ENCODE assay signal across 8 cellular contexts in the genomic region with DNA sequence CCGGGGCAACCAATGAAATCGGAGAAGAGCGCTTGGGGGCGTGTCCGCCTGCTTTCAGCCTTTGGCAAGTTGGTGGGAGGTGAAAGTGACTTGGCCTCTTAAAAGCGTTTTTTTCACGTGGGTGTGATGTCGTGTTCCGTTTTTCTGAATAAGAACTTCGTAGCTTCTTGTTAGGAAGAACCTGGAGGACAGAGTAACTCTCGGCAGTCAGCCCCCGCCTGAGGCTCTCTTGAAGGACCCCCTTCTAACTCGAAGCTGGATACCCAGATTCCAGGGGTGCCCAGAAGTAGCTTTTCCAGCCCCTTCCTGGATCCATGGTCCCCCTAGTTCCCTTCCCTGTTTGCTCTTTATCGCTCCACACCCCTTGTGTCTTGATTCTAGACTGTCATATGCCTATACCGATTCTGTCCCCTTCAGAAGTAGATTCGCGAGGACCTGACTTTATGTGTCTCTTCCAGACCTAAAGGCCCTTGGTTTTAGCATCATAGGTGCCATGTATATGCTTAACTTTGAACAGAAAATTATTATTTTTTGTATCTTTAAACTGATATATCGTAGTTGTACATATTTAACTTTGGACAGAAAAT. TPM values are rescaled to one million over a fixed set of nuclear protein-coding genes. Genes with fewer than 3 reads are reported as not detected.
DNase-seq lines count a peak whose midpoint lies in the region; ATAC-seq and TF ChIP-seq lines count a peak whose summit lies in the region.

No MANE protein-coding gene starts in this region.

- H3K36me3 ChIP-seq in SK-N-SH (replicated peaks in 1 of 2; ENCODE audit: control insufficient read depth in 1 of 2, insufficient read depth in 2 of 2, low read length in 1 of 2) (peaks cover under 1 to 13% of the 10 kb centered on the region in 2 experiments), trophoblast cell (ENCODE audit: control insufficient read depth in 1 of 2, insufficient read depth in 2 of 2, low read length in 2 of 2) (peaks cover 0 to 4% of the 10 kb centered on the region in 2 experiments)

- H3K4me3 ChIP-seq in SK-N-SH (ENCODE audit: low read depth in 2 of 2, low read length in 1 of 2) (peak overlapping the region; percentile 59 to 61), fibroblast of mammary gland (ENCODE audit: control insufficient read depth, low read depth, low read length) (peak overlapping the region; percentile 60), trophoblast cell (ENCODE audit: low read depth, low read length) (peak overlapping the region; percentile 56)

- H3K23ac ChIP-seq in trophoblast cell (ENCODE audit: low read length), result no peak overlapping the region

- peaks cover 37% of the 10 kb centered on the region for H3K79me2 ChIP-seq in SK-N-SH (ENCODE audit: insufficient read depth)
- peaks cover 13% of the 10 kb centered on the region for H3K79me2 ChIP-seq in trophoblast cell (ENCODE audit: control insufficient read depth, insufficient read depth, low read length, poor library complexity)

- peak overlapping the region; percentile 92 for H4K8ac ChIP-seq in trophoblast cell (ENCODE audit: low read depth, low read length)

- peak overlapping the region; percentile 69 for H4K12ac ChIP-seq in trophoblast cell (ENCODE audit: low read depth, low read length)

- H3K14ac ChIP-seq in trophoblast cell (ENCODE audit: low read length), result peak overlapping the region; percentile 80

- no peak for TF ChIP-seq RAD21 in SK-N-SH (IDR thresholded peaks at IDR 0.05; ENCODE audit: low read length)

- CTCF ChIA-PET in SK-N-SH (lab: Yijun Ruan, JAX), result interaction anchor here (0.9 kb wide), 1 partner anchor 139 kb away, joined by 3 read pairs; a partner anchor contains a TSS

- peaks cover 34% of the 10 kb centered on the region for H4K20me1 ChIP-seq in SK-N-SH (ENCODE audit: insufficient read depth)

- H3K9ac ChIP-seq in SK-N-SH (peak overlapping the region; percentile 58), trophoblast cell (ENCODE audit: low read length) (peak overlapping the region; percentile 4)

- peak; percentile 65 for TF ChIP-seq POLR2A in GM18951 (IDR thresholded peaks at IDR 0.05; ENCODE audit: extremely low read depth, insufficient read depth, insufficient read length)

- peak overlapping the region; percentile 15 for H2BK120ac ChIP-seq in trophoblast cell (ENCODE audit: insufficient read depth, low read length, poor library complexity)

- 18% methylated on average over 8 of the region's 18 CpGs for WGBS in SK-N-SH (ENCODE audit: low lambda C conversion rate)
- WGBS in trophoblast cell (ENCODE audit: extremely low coverage, insufficient coverage, insufficient read length), result no CpG with 5 or more reads among the region's 18 CpGs

- ATAC-seq in GM21723 (IDR thresholded peaks at IDR 0.05; ENCODE audit: unreplicated experiment), result no peak

- H3F3A ChIP-seq in SK-N-SH (replicated peaks; ENCODE audit: insufficient read depth), result no peaks in the 10 kb centered on the region

- H2AFZ ChIP-seq in SK-N-SH (ENCODE audit: low read depth) (peak overlapping the region; percentile 92), trophoblast cell (ENCODE audit: insufficient read depth, low read length, poor library complexity) (peak overlapping the region; percentile 95)

- H3K9me3 ChIP-seq in SK-N-SH (no peaks in the 10 kb centered on the region), trophoblast cell (ENCODE audit: insufficient read depth, low read depth, low read length) (no peaks in the 10 kb centered on the region)

- peak overlapping the region; percentile 79 for H2AK5ac ChIP-seq in trophoblast cell (ENCODE audit: low read length)

- peak overlapping the region; percentile 12 for H3K4ac ChIP-seq in trophoblast cell (ENCODE audit: low read depth, low read length)

- POLR2A ChIA-PET in SK-N-SH (lab: Yijun Ruan, JAX), result interaction anchor here (1.7 kb wide), 1 partner anchor 50 kb away, joined by 5 read pairs; no protein-coding TSS in a partner anchor

- H3K4me1 ChIP-seq in SK-N-SH (ENCODE audit: control insufficient read depth in 1 of 2, insufficient read depth in 2 of 2, low read depth in 1 of 2, low read length in 1 of 2), result peaks cover 12 to 22% of the 10 kb centered on the region in 2 experiments; a peak in 3 of 4 replicates
- H3K4me1 ChIP-seq in trophoblast cell (ENCODE audit: control insufficient read depth in 1 of 2, insufficient read depth in 2 of 2, low read length in 2 of 2), result peaks cover 5 to 6% of the 10 kb centered on the region in 2 experiments

- peaks cover 7% of the 10 kb centered on the region for H3K79me1 ChIP-seq in trophoblast cell (ENCODE audit: low read length)

- H3K4me2 ChIP-seq in SK-N-SH, result peak overlapping the region; percentile 81
- peak overlapping the region; percentile 60 for H3K4me2 ChIP-seq in trophoblast cell (ENCODE audit: low read length)

- in situ Hi-C loops in GM18951 (cut with MboI; ENCODE audit: low sequenced_read_pairs, unreplicated experiment), result no loop called here

- no peak for TF ChIP-seq EP300 in SK-N-SH (IDR thresholded peaks at IDR 0.05; ENCODE audit: borderline replicate concordance in 1 of 2, low read depth in 1 of 2, low read length in 1 of 2)

- no peaks in the 10 kb centered on the region for H3K9me2 ChIP-seq in SK-N-SH

- H4K91ac ChIP-seq in trophoblast cell (ENCODE audit: low read depth, low read length), result peak overlapping the region; percentile 66

- H2BK12ac ChIP-seq in trophoblast cell (ENCODE audit: low read length), result no peak overlapping the region

- peak overlapping the region; percentile 49 for H3K18ac ChIP-seq in trophoblast cell (ENCODE audit: low read length)

- H3K27ac ChIP-seq in SK-N-SH (ENCODE audit: low read depth in 2 of 2, low read length in 1 of 2) (peak overlapping the region; percentile 69 to 83), trophoblast cell (ENCODE audit: low read depth, low read length) (peak overlapping the region; percentile 42)

- peak overlapping the region; percentile 86 for H2BK5ac ChIP-seq in trophoblast cell (ENCODE audit: low read depth, low read length, poor library complexity)

- H3K27me3 ChIP-seq in SK-N-SH (ENCODE audit: insufficient read depth) (no peaks in the 10 kb centered on the region), trophoblast cell (ENCODE audit: insufficient read depth, low read length) (no peaks in the 10 kb centered on the region)

- DNase-seq in SK-N-SH (no peak), fibroblast of mammary gland (ENCODE audit: low read depth) (no peak), trophoblast cell (no peak), NCI-H2196 treated with DMSO at 0.1 percent for 48 hours (lab: John Stamatoyannopoulos, UW; ENCODE audit: unreplicated experiment) (no peak), anterior cingulate cortex (lab: John Stamatoyannopoulos, UW) (no peak), T-helper 9 cell (no peak)

- TF ChIP-seq CTCF in SK-N-SH (IDR thresholded peaks at IDR 0.05) (no peak), fibroblast of mammary gland (conservative IDR thresholded peaks at IDR 0.05; ENCODE audit: control insufficient read depth, insufficient read depth, low read depth, low read length) (no peak)

TF ChIP-seq in SK-N-SH, 30 proteins besides CTCF, POLR2A, EP300 and RAD21 (continues in another document):
- no peak for TF ChIP-seq GATA2 (CRISPR knock-in tag; IDR thresholded peaks at IDR 0.05)
- no peak for TF ChIP-seq RFX5 (IDR thresholded peaks at IDR 0.05; ENCODE audit: low read length)
- TF ChIP-seq TAF1 (IDR thresholded peaks at IDR 0.05; ENCODE audit: borderline replicate concordance, low read depth, low read length), result 0 out of 2 replicates have a peak, but pooled peaks have one; percentile 31
- TF ChIP-seq FOXM1 (IDR thresholded peaks at IDR 0.05; ENCODE audit: low read depth), result no peak
- TF ChIP-seq RCOR1 (IDR thresholded peaks at IDR 0.05; ENCODE audit: low read length), result no peak
- TF ChIP-seq EZH2phosphoT487 (IDR thresholded peaks at IDR 0.05; ENCODE audit: borderline replicate concordance, low read depth), result no peak
- TF ChIP-seq, protein P1, sequence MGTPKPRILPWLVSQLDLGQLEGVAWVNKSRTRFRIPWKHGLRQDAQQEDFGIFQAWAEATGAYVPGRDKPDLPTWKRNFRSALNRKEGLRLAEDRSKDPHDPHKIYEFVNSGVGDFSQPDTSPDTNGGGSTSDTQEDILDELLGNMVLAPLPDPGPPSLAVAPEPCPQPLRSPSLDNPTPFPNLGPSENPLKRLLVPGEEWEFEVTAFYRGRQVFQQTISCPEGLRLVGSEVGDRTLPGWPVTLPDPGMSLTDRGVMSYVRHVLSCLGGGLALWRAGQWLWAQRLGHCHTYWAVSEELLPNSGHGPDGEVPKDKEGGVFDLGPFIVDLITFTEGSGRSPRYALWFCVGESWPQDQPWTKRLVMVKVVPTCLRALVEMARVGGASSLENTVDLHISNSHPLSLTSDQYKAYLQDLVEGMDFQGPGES (IDR thresholded peaks at IDR 0.05; ENCODE audit: low read depth, low read length), result no peak
- no peak for TF ChIP-seq CHD2 (IDR thresholded peaks at IDR 0.05; ENCODE audit: low read length, partially characterized antibody)
- TF ChIP-seq, protein P2, sequence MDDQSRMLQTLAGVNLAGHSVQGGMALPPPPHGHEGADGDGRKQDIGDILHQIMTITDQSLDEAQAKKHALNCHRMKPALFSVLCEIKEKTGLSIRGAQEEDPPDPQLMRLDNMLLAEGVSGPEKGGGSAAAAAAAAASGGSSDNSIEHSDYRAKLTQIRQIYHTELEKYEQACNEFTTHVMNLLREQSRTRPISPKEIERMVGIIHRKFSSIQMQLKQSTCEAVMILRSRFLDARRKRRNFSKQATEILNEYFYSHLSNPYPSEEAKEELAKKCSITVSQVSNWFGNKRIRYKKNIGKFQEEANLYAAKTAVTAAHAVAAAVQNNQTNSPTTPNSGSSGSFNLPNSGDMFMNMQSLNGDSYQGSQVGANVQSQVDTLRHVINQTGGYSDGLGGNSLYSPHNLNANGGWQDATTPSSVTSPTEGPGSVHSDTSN (IDR thresholded peaks at IDR 0.05), result no peak
- TF ChIP-seq, protein P3, sequence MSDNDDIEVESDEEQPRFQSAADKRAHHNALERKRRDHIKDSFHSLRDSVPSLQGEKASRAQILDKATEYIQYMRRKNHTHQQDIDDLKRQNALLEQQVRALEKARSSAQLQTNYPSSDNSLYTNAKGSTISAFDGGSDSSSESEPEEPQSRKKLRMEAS (IDR thresholded peaks at IDR 0.05; ENCODE audit: low read depth), result peak; percentile 95
- peak; percentile 87 for TF ChIP-seq MXI1 (IDR thresholded peaks at IDR 0.05; ENCODE audit: low read depth, low read length)
- no peak for TF ChIP-seq TCF12 (IDR thresholded peaks at IDR 0.05)

RNA-seq across cellular contexts. Expression of a gene that starts 0.9 kb away (rescaled TPM):
- 11.8 and 12.1 TPM in 2 replicates for polyA plus RNA-seq in SK-N-SH (2012; rRNA removed)
- 15.6 and 17.2 TPM in 2 replicates for polyA plus RNA-seq in SK-N-SH (2012; cell fraction: cytosol; rRNA removed)
- 9.9 and 21.0 TPM in 2 replicates for polyA plus RNA-seq in SK-N-SH (2012; cell fraction: nucleus; rRNA removed)
- polyA plus RNA-seq in trophoblast cell (2013), result 41.7 and 41.8 TPM in 2 replicates

RNA-seq across cellular contexts. Expression of a gene that starts 52.3 kb away (rescaled TPM):
- polyA plus RNA-seq in SK-N-SH (2012; rRNA removed), result 20.5 and 22.0 TPM in 2 replicates
- 24.9 and 25.5 TPM in 2 replicates for polyA plus RNA-seq in SK-N-SH (2012; cell fraction: cytosol; rRNA removed)
- 11.6 and 21.6 TPM in 2 replicates for polyA plus RNA-seq in SK-N-SH (2012; cell fraction: nucleus; rRNA removed)
- 27.1 and 27.2 TPM in 2 replicates for polyA plus RNA-seq in trophoblast cell (2013)
